Comparison of ENCODE assay signal across 1 cellular context in the genomic region with DNA sequence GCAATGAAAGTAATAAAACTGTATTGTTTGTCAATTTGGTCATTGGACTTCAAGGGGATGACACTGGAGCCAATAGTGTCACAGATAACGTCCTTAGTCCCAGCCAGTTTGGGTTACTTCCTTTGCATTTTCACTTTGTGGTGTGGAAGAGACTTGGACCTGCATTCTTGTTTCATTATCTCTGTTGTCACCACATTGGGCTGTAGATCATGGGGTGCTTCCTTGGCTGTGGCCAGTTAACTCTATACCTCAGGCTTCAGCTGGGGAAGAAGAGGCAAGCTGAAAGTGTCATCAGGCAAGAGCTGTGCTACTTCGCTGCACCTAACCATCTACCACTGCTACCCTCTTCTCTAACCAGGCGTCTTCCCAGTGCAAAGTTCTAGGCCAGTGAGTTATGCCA.
TF ChIP-seq lines count a peak whose summit lies in the region.

No MANE protein-coding gene starts in this region.

TF ChIP-seq in IMR-90, 13 proteins besides CTCF, POLR2A, EP300 and RAD21:
- TF ChIP-seq SMC3 (IDR thresholded peaks at IDR 0.05; ENCODE audit: low read depth, low read length) (no peak), CHD1 (IDR thresholded peaks at IDR 0.05; ENCODE audit: low read depth, low read length) (no peak), CEBPB (IDR thresholded peaks at IDR 0.05; ENCODE audit: low read depth, low read length) (no peak), NFE2L2 (IDR thresholded peaks at IDR 0.05; ENCODE audit: low read depth, low read length) (no peak), RCOR1 (IDR thresholded peaks at IDR 0.05; ENCODE audit: insufficient replicate concordance, low read length) (no peak), FOS (IDR thresholded peaks at IDR 0.05; ENCODE audit: low read depth, low read length) (no peak), MAFK (IDR thresholded peaks at IDR 0.05; ENCODE audit: low read depth, low read length) (no peak), MXI1 (IDR thresholded peaks at IDR 0.05; ENCODE audit: borderline replicate concordance, low read depth, low read length) (no peak), BHLHE40 (IDR thresholded peaks at IDR 0.05; ENCODE audit: low read depth, low read length) (no peak), RFX5 (IDR thresholded peaks at IDR 0.05; ENCODE audit: low read depth, low read length) (no peak), MAZ (IDR thresholded peaks at IDR 0.05; ENCODE audit: borderline replicate concordance, low read depth, low read length) (no peak)
- TF ChIP-seq, protein P1, sequence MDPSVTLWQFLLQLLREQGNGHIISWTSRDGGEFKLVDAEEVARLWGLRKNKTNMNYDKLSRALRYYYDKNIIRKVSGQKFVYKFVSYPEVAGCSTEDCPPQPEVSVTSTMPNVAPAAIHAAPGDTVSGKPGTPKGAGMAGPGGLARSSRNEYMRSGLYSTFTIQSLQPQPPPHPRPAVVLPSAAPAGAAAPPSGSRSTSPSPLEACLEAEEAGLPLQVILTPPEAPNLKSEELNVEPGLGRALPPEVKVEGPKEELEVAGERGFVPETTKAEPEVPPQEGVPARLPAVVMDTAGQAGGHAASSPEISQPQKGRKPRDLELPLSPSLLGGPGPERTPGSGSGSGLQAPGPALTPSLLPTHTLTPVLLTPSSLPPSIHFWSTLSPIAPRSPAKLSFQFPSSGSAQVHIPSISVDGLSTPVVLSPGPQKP (IDR thresholded peaks at IDR 0.05; ENCODE audit: borderline replicate concordance, low read depth, low read length), result no peak
- TF ChIP-seq, protein P2, sequence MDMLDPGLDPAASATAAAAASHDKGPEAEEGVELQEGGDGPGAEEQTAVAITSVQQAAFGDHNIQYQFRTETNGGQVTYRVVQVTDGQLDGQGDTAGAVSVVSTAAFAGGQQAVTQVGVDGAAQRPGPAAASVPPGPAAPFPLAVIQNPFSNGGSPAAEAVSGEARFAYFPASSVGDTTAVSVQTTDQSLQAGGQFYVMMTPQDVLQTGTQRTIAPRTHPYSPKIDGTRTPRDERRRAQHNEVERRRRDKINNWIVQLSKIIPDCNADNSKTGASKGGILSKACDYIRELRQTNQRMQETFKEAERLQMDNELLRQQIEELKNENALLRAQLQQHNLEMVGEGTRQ (IDR thresholded peaks at IDR 0.05; ENCODE audit: low read depth, low read length), result no peak
TF ChIP-seq in IMR-90: peak in this region for 0.
